ENCODE assay signal across 16 cellular contexts in the genomic region with DNA sequence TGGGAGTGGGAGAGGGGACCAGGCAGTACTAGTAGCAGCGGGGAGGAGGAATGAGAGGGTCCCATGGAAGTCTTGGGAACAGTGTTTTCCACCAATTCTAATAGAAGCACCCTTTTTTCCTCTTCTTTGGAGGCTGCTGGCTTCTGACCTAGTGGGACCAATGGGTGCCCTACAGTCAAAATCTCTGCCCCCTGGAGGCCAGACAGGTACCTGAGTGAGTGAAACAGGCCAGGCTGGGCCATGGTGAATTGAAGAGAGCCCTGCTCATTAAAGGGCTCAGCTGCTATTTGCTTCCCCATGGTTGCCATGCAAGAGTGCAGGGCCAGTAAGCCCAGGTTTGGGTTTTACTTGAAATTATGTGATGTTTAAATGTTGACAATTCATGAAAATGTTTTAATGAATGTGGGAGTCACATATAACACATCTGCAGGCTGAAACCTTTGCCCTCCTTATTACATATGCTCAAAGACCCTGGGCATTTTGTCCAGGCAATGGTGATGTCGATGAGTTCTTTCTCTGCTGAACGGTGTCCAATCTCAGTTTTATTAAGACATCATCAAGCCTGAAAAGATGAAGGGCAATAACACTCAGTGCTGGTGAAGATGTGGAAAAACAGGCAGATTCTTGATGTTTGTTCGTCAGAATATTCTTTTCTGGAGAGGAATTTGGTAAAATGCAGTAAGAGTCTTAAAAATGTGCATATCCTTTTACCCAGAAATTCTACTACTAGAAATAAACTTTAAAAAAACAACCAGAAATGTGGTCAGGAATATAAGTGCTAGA. TPM values are rescaled to one million over a fixed set of nuclear protein-coding genes. Genes with fewer than 3 reads are reported as not detected.
DNase-seq lines count a peak whose midpoint lies in the region; ATAC-seq and TF ChIP-seq lines count a peak whose summit lies in the region.
"Had no signal": no experiment of that assay in that cellular context is flagged by ENCODE, and none has a peak within 500 bp of the region (broad histone marks: within the 10 kb centered on the region; RNA-seq: fewer than 3 reads in every experiment).

No MANE protein-coding gene starts in this region.

- no peaks in the 10 kb centered on the region for H3K79me1 ChIP-seq in IMR-90 (ENCODE audit: low read depth in 1 of 2, low read length in 2 of 2)

- H3K9ac ChIP-seq in IMR-90 (ENCODE audit: low read depth, low read length), result no peak overlapping the region

- no peak overlapping the region for H3K27ac ChIP-seq in IMR-90 (ENCODE audit: insufficient read depth, low read length)

- no peaks in the 10 kb centered on the region for H4K20me1 ChIP-seq in IMR-90 (ENCODE audit: insufficient read depth, low read length)

- H3K18ac ChIP-seq in IMR-90 (ENCODE audit: low read depth, low read length), result no peak overlapping the region

- WGBS in IMR-90 (ENCODE audit: extremely low coverage in 2 of 2, insufficient read length in 1 of 2), 2 experiments, result no CpG with 5 or more reads among the region's 4 CpGs

- no peak for ATAC-seq in IMR-90 (ENCODE audit: low read depth)
- no peak for ATAC-seq in GM21717 (IDR thresholded peaks at IDR 0.05; ENCODE audit: unreplicated experiment)
- no peak for ATAC-seq in GM19452 (IDR thresholded peaks at IDR 0.05; ENCODE audit: unreplicated experiment)
- no peak for ATAC-seq in HG02678 (IDR thresholded peaks at IDR 0.05; ENCODE audit: unreplicated experiment)

- no peak overlapping the region for H2BK20ac ChIP-seq in IMR-90 (ENCODE audit: low read depth, low read length)

- H3K4ac ChIP-seq in IMR-90 (ENCODE audit: low read depth, low read length), result no peak overlapping the region

- no TSS peak for BruUV-seq in IMR-90 (replicated peaks; lab: Mats Ljungman, UMichigan)

- H2AK9ac ChIP-seq in IMR-90 (replicated peaks; ENCODE audit: low read depth, low read length, poor library complexity), result no peak overlapping the region

- no peak overlapping the region for H4K8ac ChIP-seq in IMR-90 (ENCODE audit: low read depth in 2 of 2, low read length in 2 of 2)

- H4K91ac ChIP-seq in IMR-90 (ENCODE audit: insufficient read depth, low read depth, low read length), result no peak overlapping the region

- H3K9me3 ChIP-seq in IMR-90 (ENCODE audit: control insufficient read depth, insufficient read depth, low read length), result no peaks in the 10 kb centered on the region

- no peak for TF ChIP-seq RAD21 in IMR-90 (IDR thresholded peaks at IDR 0.05; ENCODE audit: low read length)

- TF ChIP-seq POLR2A in IMR-90 (IDR thresholded peaks at IDR 0.05; ENCODE audit: low read depth, low read length), result no peak

- H2BK5ac ChIP-seq in IMR-90 (ENCODE audit: low read depth, low read length, poor library complexity, severe bottlenecking), result no peak overlapping the region

- H3K4me1 ChIP-seq in IMR-90 (ENCODE audit: control insufficient read depth, insufficient read depth, low read length), result no peaks in the 10 kb centered on the region

- DNase-seq in AG10803 (ENCODE audit: low read depth) (no peak), ELF-1 (ENCODE audit: low read depth, low spot score) (peak; percentile 23), IMR-90 (no peak), dermis blood vessel endothelial cell (peak; percentile 9), NCI-H2227 treated with DMSO at 0.1 percent for 48 hours (lab: John Stamatoyannopoulos, UW) (no peak)
- DNase-seq: activated CD8-positive, alpha-beta memory T cell treated with anti-CD3 and anti-CD28 coated beads, Interleukin-2, amount 50 U/mL, for 4 hours; amniotic stem cell; CD8-positive, alpha-beta memory T cell; kidney; NCI-H226; T-helper 9 cell had no signal

- H3K23ac ChIP-seq in IMR-90 (ENCODE audit: low read depth, low read length), result no peak overlapping the region

- CTCF ChIA-PET in IMR-90 (lab: Yijun Ruan, JAX), result no interaction called here

- no peaks in the 10 kb centered on the region for H3K9me1 ChIP-seq in IMR-90 (ENCODE audit: insufficient read depth, low read length)

- no peak overlapping the region for H3K4me3 ChIP-seq in AG10803 (ENCODE audit: low read length)
- H3K4me3 ChIP-seq in IMR-90 (ENCODE audit: insufficient read depth, low read depth, low read length), result no peak overlapping the region

- TF ChIP-seq CTCF in AG10803 (conservative IDR thresholded peaks at IDR 0.05; ENCODE audit: low read length) (peak; percentile 17; the same call in 1 of the 2 replicates), IMR-90 (conservative IDR thresholded peaks at IDR 0.05; ENCODE audit: low read depth, low read length) (no peak)

- H2AFZ ChIP-seq in IMR-90 (replicated peaks; ENCODE audit: low read length, poor library complexity), result peak overlapping the region; percentile 5

- in situ Hi-C loops in IMR-90 (cut with MboI; ENCODE audit: low sequenced_read_pairs), result no loop called here

- no peak overlapping the region for H2BK120ac ChIP-seq in IMR-90 (ENCODE audit: low read depth, low read length)

- intact Hi-C loops in IMR-90 (cut with micrococcal nuclease), result loop anchor here (10.0 kb wide), 1 partner anchor 62 kb away; a partner anchor contains a TSS

- dilution Hi-C loops in IMR-90 (cut with HindIII; ENCODE audit: low sequenced_read_pairs, unreplicated experiment), result no loop called here

- H3K4me2 ChIP-seq in IMR-90 (ENCODE audit: low read depth, low read length), result no peak overlapping the region

- no peak overlapping the region for H4K5ac ChIP-seq in IMR-90 (ENCODE audit: low read depth, low read length)

- H2AK5ac ChIP-seq in IMR-90 (ENCODE audit: low read depth, low read length), result no peak overlapping the region

- H3K27me3 ChIP-seq in IMR-90 (ENCODE audit: control insufficient read depth, insufficient read depth, low read length), result no peaks in the 10 kb centered on the region

- POLR2A ChIA-PET in IMR-90 (lab: Charles Lee; ENCODE audit: unreplicated experiment), result no interaction called here

- H2BK15ac ChIP-seq in IMR-90 (ENCODE audit: low read depth, low read length), result no peak overlapping the region

- H3K36me3 ChIP-seq in IMR-90 (ENCODE audit: control insufficient read depth, insufficient read depth, low read length), result no peaks in the 10 kb centered on the region

- H3K14ac ChIP-seq in IMR-90 (replicated peaks; ENCODE audit: low read depth, low read length), result no peak overlapping the region

- H3K56ac ChIP-seq in IMR-90 (ENCODE audit: extremely low read depth, insufficient read depth, low read length), result no peak overlapping the region

TF ChIP-seq in IMR-90, 13 proteins besides CTCF, POLR2A, EP300 and RAD21:
- TF ChIP-seq CHD1 (IDR thresholded peaks at IDR 0.05; ENCODE audit: low read depth, low read length) (no peak), RCOR1 (IDR thresholded peaks at IDR 0.05; ENCODE audit: insufficient replicate concordance, low read length) (no peak), FOS (IDR thresholded peaks at IDR 0.05; ENCODE audit: low read depth, low read length) (no peak), BHLHE40 (IDR thresholded peaks at IDR 0.05; ENCODE audit: low read depth, low read length) (no peak), SMC3 (IDR thresholded peaks at IDR 0.05; ENCODE audit: low read depth, low read length) (no peak), MAFK (IDR thresholded peaks at IDR 0.05; ENCODE audit: low read depth, low read length) (no peak), CEBPB (IDR thresholded peaks at IDR 0.05; ENCODE audit: low read depth, low read length) (no peak), MXI1 (IDR thresholded peaks at IDR 0.05; ENCODE audit: borderline replicate concordance, low read depth, low read length) (no peak), NFE2L2 (IDR thresholded peaks at IDR 0.05; ENCODE audit: low read depth, low read length) (no peak), RFX5 (IDR thresholded peaks at IDR 0.05; ENCODE audit: low read depth, low read length) (no peak), MAZ (IDR thresholded peaks at IDR 0.05; ENCODE audit: borderline replicate concordance, low read depth, low read length) (no peak)
- TF ChIP-seq, protein P1, sequence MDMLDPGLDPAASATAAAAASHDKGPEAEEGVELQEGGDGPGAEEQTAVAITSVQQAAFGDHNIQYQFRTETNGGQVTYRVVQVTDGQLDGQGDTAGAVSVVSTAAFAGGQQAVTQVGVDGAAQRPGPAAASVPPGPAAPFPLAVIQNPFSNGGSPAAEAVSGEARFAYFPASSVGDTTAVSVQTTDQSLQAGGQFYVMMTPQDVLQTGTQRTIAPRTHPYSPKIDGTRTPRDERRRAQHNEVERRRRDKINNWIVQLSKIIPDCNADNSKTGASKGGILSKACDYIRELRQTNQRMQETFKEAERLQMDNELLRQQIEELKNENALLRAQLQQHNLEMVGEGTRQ (IDR thresholded peaks at IDR 0.05; ENCODE audit: low read depth, low read length), result no peak
- TF ChIP-seq, protein P2, sequence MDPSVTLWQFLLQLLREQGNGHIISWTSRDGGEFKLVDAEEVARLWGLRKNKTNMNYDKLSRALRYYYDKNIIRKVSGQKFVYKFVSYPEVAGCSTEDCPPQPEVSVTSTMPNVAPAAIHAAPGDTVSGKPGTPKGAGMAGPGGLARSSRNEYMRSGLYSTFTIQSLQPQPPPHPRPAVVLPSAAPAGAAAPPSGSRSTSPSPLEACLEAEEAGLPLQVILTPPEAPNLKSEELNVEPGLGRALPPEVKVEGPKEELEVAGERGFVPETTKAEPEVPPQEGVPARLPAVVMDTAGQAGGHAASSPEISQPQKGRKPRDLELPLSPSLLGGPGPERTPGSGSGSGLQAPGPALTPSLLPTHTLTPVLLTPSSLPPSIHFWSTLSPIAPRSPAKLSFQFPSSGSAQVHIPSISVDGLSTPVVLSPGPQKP (IDR thresholded peaks at IDR 0.05; ENCODE audit: borderline replicate concordance, low read depth, low read length), result no peak

RNA-seq across cellular contexts. Expression of a gene that starts 42.3 kb away (rescaled TPM):
- total RNA-seq in IMR-90 (2012; rRNA removed), result not detected in 2 replicates
- not detected in 2 replicates for polyA plus RNA-seq in IMR-90 (2012; rRNA removed)
- not detected in 2 replicates for polyA plus RNA-seq in IMR-90 (2012; cell fraction: cytosol; rRNA removed)
- not detected in 2 replicates for polyA plus RNA-seq in IMR-90 (2012; cell fraction: nucleus; rRNA removed; ENCODE audit: low replicate concordance)
- total RNA-seq in dermis blood vessel endothelial cell, result not detected in 2 replicates
- total RNA-seq: CD8-positive, alpha-beta memory T cell; kidney; pulmonary artery endothelial cell; RPMI7951 had no signal
- polyA plus RNA-seq: CD8-positive, alpha-beta memory T cell had no signal

RNA-seq across cellular contexts. Expression of a gene that starts 58.5 kb away (rescaled TPM):
- total RNA-seq in IMR-90 (2012; rRNA removed) (2.5 and 2.8 TPM in 2 replicates), dermis blood vessel endothelial cell (0.05 TPM in 1 of 2 replicates, not detected in the other)
- 3.9 and 4.2 TPM in 2 replicates for polyA plus RNA-seq in IMR-90 (2012; rRNA removed)
- 2.6 and 2.9 TPM in 2 replicates for polyA plus RNA-seq in IMR-90 (2012; cell fraction: cytosol; rRNA removed)
- polyA plus RNA-seq in IMR-90 (2012; cell fraction: nucleus; rRNA removed; ENCODE audit: low replicate concordance), result 4.3 and 5.7 TPM in 2 replicates
- polyA plus RNA-seq: CD8-positive, alpha-beta memory T cell had no signal

Comparison
In these comparisons a context has a peak if more than half of its experiments do, and no peak if none do; other contexts are left out.
1. DNase-seq: peak in ELF-1 (single experiment) and dermis blood vessel endothelial cell (single experiment); none in AG10803 (single experiment), IMR-90 (single experiment) and NCI-H2227 treated with DMSO at 0.1 percent for 48 hours (single experiment).